20 cellular contexts compared by ENCODE assay signal in genomic region chr6:51301969-51302368, GRCh38.
DNase-seq lines count a peak whose midpoint lies in the region; ATAC-seq and TF ChIP-seq lines count a peak whose summit lies in the region.
"Had no signal": no experiment of that assay in that cellular context is flagged by ENCODE, and none has a peak within 500 bp of the region (broad histone marks: within the 10 kb centered on the region; RNA-seq: fewer than 3 reads in every experiment).

No MANE protein-coding gene starts in this region.

- CTCF ChIA-PET in activated CD4-positive, alpha-beta T cell treated with anti-CD3 and anti-CD28 coated beads for 36 hours (lab: Charles Lee), result no interaction called here

- intact Hi-C loops in head of caudate nucleus (cut with DNase I), result no loop called here
- intact Hi-C loops in colonic mucosa (cut with DNase I), result no loop called here
- intact Hi-C loops in activated CD4-positive, alpha-beta T cell treated with anti-CD3 and anti-CD28 coated beads for 36 hours (cut with DNase I, micrococcal nuclease), result no loop called here

- POLR2A ChIA-PET in activated CD4-positive, alpha-beta T cell treated with anti-CD3 and anti-CD28 coated beads for 36 hours (lab: Charles Lee), result no interaction called here

- peak in 41 of 42 donors; percentile 3 to 83 (median 55) for DNase-seq in head of caudate nucleus
- no peak for DNase-seq in colonic mucosa
- DNase-seq in germinal center (ENCODE audit: low spot score), result no peak
- no peak for DNase-seq in activated CD4-positive, alpha-beta T cell treated with anti-CD3 and anti-CD28 coated beads for 36 hours
- DNase-seq: activated CD8-positive, alpha-beta memory T cell treated with anti-CD3 and anti-CD28 coated beads, Interleukin-2, amount 50 U/mL, for 48 hours; activated naive CD4-positive, alpha-beta T cell treated with Interleukin-2 at 50 U/mL for 16 hours; erythroblast; heart right ventricle; NCI-H1694 treated with DMSO at 0.1 percent for 48 hours; NCI-H524 treated with DMSO at 0.1 percent for 48 hours had no signal

- ATAC-seq in GM18867 (IDR thresholded peaks at IDR 0.05; ENCODE audit: unreplicated experiment), result peak; percentile 52
- ATAC-seq in HG02610 (IDR thresholded peaks at IDR 0.05; ENCODE audit: unreplicated experiment), result peak; percentile 43
- peak; percentile 57 for ATAC-seq in HG03378 (IDR thresholded peaks at IDR 0.05; ENCODE audit: unreplicated experiment)
- no peak for ATAC-seq in activated CD4-positive, alpha-beta T cell treated with anti-CD3 and anti-CD28 coated beads for 36 hours
- no peak for ATAC-seq in HG03439 (IDR thresholded peaks at IDR 0.05; ENCODE audit: unreplicated experiment)
- ATAC-seq: activated CD4-positive, CD25-positive, alpha-beta regulatory T cell treated with anti-CD3 and anti-CD28 coated beads, Interleukin-2, amount 50 U/mL, for 24 hours; heart right ventricle; stimulated activated memory B cell treated with anti-CD40 and anti-IgM and Interleukin-4, amounts not matched to agents 10 μg/mL and 1 μg/mL and 100 μg/mL, for 72 hours had no signal

- H3K4me1 ChIP-seq in colonic mucosa, result no peaks in the 10 kb centered on the region

- H3K4me3 Mint-ChIP-seq in activated CD4-positive, alpha-beta T cell treated with anti-CD3 and anti-CD28 coated beads for 36 hours, result no peak overlapping the region
- H3K4me3 Mint-ChIP-seq: dendritic cell treated with granulocyte-macrophage colony-stimulating factor and Interleukin-4, amounts not matched to agents 40 ng/mL and 50 ng/mL, for 4 days; stimulated activated memory B cell treated with anti-CD40 and anti-IgM and Interleukin-4, amounts not matched to agents 10 μg/mL and 1 μg/mL and 100 μg/mL, for 72 hours; T-helper 1 cell treated with Interleukin-12 subunit alpha and Interleukin-12 subunit beta and Interleukin-4 antibody, amounts not matched to agents 30 μg/mL and 1 μg/mL, for 36 hours; type B pancreatic cell had no signal

- H3K9me3 Mint-ChIP-seq in activated CD4-positive, alpha-beta T cell treated with anti-CD3 and anti-CD28 coated beads for 36 hours (ENCODE audit: low read depth), result no peaks in the 10 kb centered on the region
- H3K9me3 Mint-ChIP-seq: stimulated activated memory B cell treated with anti-CD40 and anti-IgM and Interleukin-4, amounts not matched to agents 10 μg/mL and 1 μg/mL and 100 μg/mL, for 72 hours; T-helper 1 cell treated with Interleukin-12 subunit alpha and Interleukin-12 subunit beta and Interleukin-4 antibody, amounts not matched to agents 30 μg/mL and 1 μg/mL, for 36 hours; type B pancreatic cell had no signal

- no peak overlapping the region for H3K4me3 ChIP-seq in colonic mucosa
- H3K4me3 ChIP-seq: heart right ventricle, skin epidermis had no signal

- H3K4me1 Mint-ChIP-seq in activated CD4-positive, alpha-beta T cell treated with anti-CD3 and anti-CD28 coated beads for 36 hours, result no peaks in the 10 kb centered on the region
- H3K4me1 Mint-ChIP-seq: stimulated activated memory B cell treated with anti-CD40 and anti-IgM and Interleukin-4, amounts not matched to agents 10 μg/mL and 1 μg/mL and 100 μg/mL, for 72 hours had no signal

- no peak for TF ChIP-seq CTCF in colonic mucosa (IDR thresholded peaks at IDR 0.05)

- H3K9ac ChIP-seq in colonic mucosa (ENCODE audit: low read depth in 2 of 2, low read length in 2 of 2), result no peak overlapping the region

- H3K27ac Mint-ChIP-seq in activated CD4-positive, alpha-beta T cell treated with anti-CD3 and anti-CD28 coated beads for 36 hours, result no peak overlapping the region
- H3K27ac Mint-ChIP-seq: dendritic cell treated with granulocyte-macrophage colony-stimulating factor and Interleukin-4, amounts not matched to agents 40 ng/mL and 50 ng/mL, for 4 days; stimulated activated memory B cell treated with anti-CD40 and anti-IgM and Interleukin-4, amounts not matched to agents 10 μg/mL and 1 μg/mL and 100 μg/mL, for 72 hours; T-helper 1 cell treated with Interleukin-12 subunit alpha and Interleukin-12 subunit beta and Interleukin-4 antibody, amounts not matched to agents 30 μg/mL and 1 μg/mL, for 36 hours; type B pancreatic cell had no signal

- peaks cover 1% of the 10 kb centered on the region for H3K27me3 Mint-ChIP-seq in activated CD4-positive, alpha-beta T cell treated with anti-CD3 and anti-CD28 coated beads for 36 hours
- H3K27me3 Mint-ChIP-seq: dendritic cell treated with granulocyte-macrophage colony-stimulating factor and Interleukin-4, amounts not matched to agents 40 ng/mL and 50 ng/mL, for 4 days; stimulated activated memory B cell treated with anti-CD40 and anti-IgM and Interleukin-4, amounts not matched to agents 10 μg/mL and 1 μg/mL and 100 μg/mL, for 72 hours; type B pancreatic cell had no signal

- H3K9me3 ChIP-seq in colonic mucosa, result no peaks in the 10 kb centered on the region
- H3K9me3 ChIP-seq: heart right ventricle had no signal

- no peak overlapping the region for H3K27ac ChIP-seq in colonic mucosa

- H3K27me3 ChIP-seq in colonic mucosa, result no peaks in the 10 kb centered on the region
- H3K27me3 ChIP-seq: heart right ventricle had no signal

- H3K36me3 Mint-ChIP-seq in activated CD4-positive, alpha-beta T cell treated with anti-CD3 and anti-CD28 coated beads for 36 hours (ENCODE audit: low read depth), result no peaks in the 10 kb centered on the region
- H3K36me3 Mint-ChIP-seq: stimulated activated memory B cell treated with anti-CD40 and anti-IgM and Interleukin-4, amounts not matched to agents 10 μg/mL and 1 μg/mL and 100 μg/mL, for 72 hours; type B pancreatic cell had no signal

- H3K36me3 ChIP-seq in colonic mucosa, result no peaks in the 10 kb centered on the region
- H3K36me3 ChIP-seq: heart right ventricle had no signal

Comparison
In these comparisons a context has a peak if more than half of its experiments do, and no peak if none do; other contexts are left out.
1. ATAC-seq: peak in GM18867 (single experiment), HG02610 (single experiment) and HG03378 (single experiment); none in activated CD4-positive, alpha-beta T cell treated with anti-CD3 and anti-CD28 coated beads for 36 hours (single experiment) and HG03439 (single experiment).
2. DNase-seq: peak in head of caudate nucleus (41 of 42); none in colonic mucosa (single experiment), germinal center (single experiment) and activated CD4-positive, alpha-beta T cell treated with anti-CD3 and anti-CD28 coated beads for 36 hours (single experiment).